ENCODE assay signal across 22 cellular contexts in genomic region chr4:6123116-6123515, GRCh38.
"Had no signal": no experiment of that assay in that cellular context is flagged by ENCODE, and none has a peak within 500 bp of the region (broad histone marks: within the 10 kb centered on the region; RNA-seq: fewer than 3 reads in every experiment).

No MANE protein-coding gene starts in this region.

- H3K4me3 ChIP-seq: lower lobe of right lung, ovary, prostate gland, thyroid gland, upper lobe of right lung had no signal

- H3K9me3 ChIP-seq: lower lobe of right lung, ovary, prostate gland, thyroid gland, upper lobe of right lung had no signal

- H3K4me1 Mint-ChIP-seq: T-cell had no signal

- H3K36me3 Mint-ChIP-seq: T-cell had no signal

- H3K27ac ChIP-seq: lower lobe of right lung, ovary, prostate gland, thyroid gland, upper lobe of right lung had no signal

- H3K27me3 Mint-ChIP-seq: activated CD4-positive, alpha-beta memory T cell treated with anti-CD3 and anti-CD28 coated beads, Interleukin-2, amount 10 ng/mL, durations not matched to agents 7 days and 5 days; activated CD4-positive, alpha-beta T cell treated with anti-CD3 and anti-CD28 coated beads, Interleukin-2, amount 10 ng/mL, durations not matched to agents 24 days and 14 days; activated T-cell treated with anti-CD3 and anti-CD28 coated beads, Interleukin-2, amount 50 U/mL, for 24 hours; naive thymus-derived CD4-positive, alpha-beta T cell; T-cell had no signal

- ATAC-seq: lower lobe of right lung; naive thymus-derived CD4-positive, alpha-beta T cell; T-cell; upper lobe of right lung had no signal

- H3K36me3 ChIP-seq: lower lobe of right lung, ovary, prostate gland, thyroid gland, upper lobe of right lung had no signal

- H3K4me3 Mint-ChIP-seq: activated CD4-positive, alpha-beta memory T cell treated with anti-CD3 and anti-CD28 coated beads, Interleukin-2, amount 10 ng/mL, durations not matched to agents 7 days and 5 days; activated CD4-positive, alpha-beta T cell treated with anti-CD3 and anti-CD28 coated beads, Interleukin-2, amount 10 ng/mL, durations not matched to agents 24 days and 14 days; activated naive CD4-positive, alpha-beta T cell treated with anti-CD3 and anti-CD28 coated beads for 36 hours; activated T-cell treated with anti-CD3 and anti-CD28 coated beads, Interleukin-2, amount 50 U/mL, for 24 hours; dendritic cell treated with granulocyte-macrophage colony-stimulating factor and Interleukin-4, amounts not matched to agents 40 ng/mL and 50 ng/mL, for 4 days; naive thymus-derived CD4-positive, alpha-beta T cell; T-cell had no signal

- H3K4me1 ChIP-seq: lower lobe of right lung, prostate gland, thyroid gland, upper lobe of right lung had no signal

- DNase-seq: activated CD4-positive, alpha-beta memory T cell treated with anti-CD3 and anti-CD28 coated beads, Interleukin-2, amount 10 ng/mL, durations not matched to agents 7 days and 5 days; activated CD4-positive, alpha-beta T cell treated with anti-CD3 and anti-CD28 coated beads, Interleukin-2, amount 10 ng/mL, durations not matched to agents 24 days and 14 days; activated CD4-positive, CD25-positive, alpha-beta regulatory T cell; activated naive CD4-positive, alpha-beta T cell treated with anti-CD3 and anti-CD28 coated beads for 36 hours; activated T-cell treated with anti-CD3 and anti-CD28 coated beads, Interleukin-2, amount 50 U/mL, for 24 hours; amygdala; effector CD8-positive, alpha-beta T cell; erythroblast; foreskin fibroblast; kidney; lower lobe of right lung; naive thymus-derived CD4-positive, alpha-beta T cell; ovary; stimulated activated CD4-positive, alpha-beta T cell treated with anti-CD3 and anti-CD28 coated beads, Interleukin-2, amount 100 ng/mL, for 48 hours; stimulated activated naive CD4-positive, alpha-beta T cell treated with Interleukin-2 at 50 U/mL for 16 hours; T-cell; T1000; thyroid gland had no signal

- H3K27me3 ChIP-seq: ovary, thyroid gland, upper lobe of right lung had no signal

- H3K27ac Mint-ChIP-seq: activated CD4-positive, alpha-beta memory T cell treated with anti-CD3 and anti-CD28 coated beads, Interleukin-2, amount 10 ng/mL, durations not matched to agents 7 days and 5 days; activated CD4-positive, alpha-beta T cell treated with anti-CD3 and anti-CD28 coated beads, Interleukin-2, amount 10 ng/mL, durations not matched to agents 24 days and 14 days; activated naive CD4-positive, alpha-beta T cell treated with anti-CD3 and anti-CD28 coated beads for 36 hours; activated T-cell treated with anti-CD3 and anti-CD28 coated beads, Interleukin-2, amount 50 U/mL, for 24 hours; activated T-helper 2 cell treated with anti-CD3 and anti-CD28 coated beads, Interferon-gamma antibody, Interleukin-2, Interleukin-4, amounts not matched to agents 10 μg/mL and 5 μg/mL and 100 μg/mL, durations not matched to agents 14 hours and 24 hours and 36 hours; dendritic cell treated with granulocyte-macrophage colony-stimulating factor and Interleukin-4, amounts not matched to agents 40 ng/mL and 50 ng/mL, for 4 days; naive thymus-derived CD4-positive, alpha-beta T cell; T-cell had no signal

- H3K9me3 Mint-ChIP-seq: activated CD4-positive, alpha-beta memory T cell treated with anti-CD3 and anti-CD28 coated beads, Interleukin-2, amount 10 ng/mL, durations not matched to agents 7 days and 5 days; activated CD4-positive, alpha-beta T cell treated with anti-CD3 and anti-CD28 coated beads, Interleukin-2, amount 10 ng/mL, durations not matched to agents 24 days and 14 days; activated naive CD4-positive, alpha-beta T cell treated with anti-CD3 and anti-CD28 coated beads for 36 hours; activated T-cell treated with anti-CD3 and anti-CD28 coated beads, Interleukin-2, amount 50 U/mL, for 24 hours; activated T-helper 2 cell treated with anti-CD3 and anti-CD28 coated beads, Interferon-gamma antibody, Interleukin-2, Interleukin-4, amounts not matched to agents 10 μg/mL and 5 μg/mL and 100 μg/mL, durations not matched to agents 14 hours and 24 hours and 36 hours; dendritic cell treated with granulocyte-macrophage colony-stimulating factor and Interleukin-4, amounts not matched to agents 40 ng/mL and 50 ng/mL, for 4 days; naive thymus-derived CD4-positive, alpha-beta T cell; T-cell had no signal
